ENCODE assay signal across 24 cellular contexts in genomic region chr7:31699050-31699449, GRCh38. TPM values are rescaled to one million over a fixed set of nuclear protein-coding genes. Genes with fewer than 3 reads are reported as not detected.
DNase-seq lines count a peak whose midpoint lies in the region; ATAC-seq, FAIRE-seq and TF ChIP-seq lines count a peak whose summit lies in the region.
"Had no signal": no experiment of that assay in that cellular context is flagged by ENCODE, and none has a peak within 500 bp of the region (broad histone marks: within the 10 kb centered on the region; RNA-seq: fewer than 3 reads in every experiment).

No MANE protein-coding gene starts in this region.

- DNase-seq in Karpas-422 (peak; percentile 44), NOMO-1 treated with DMSO at 0.1 percent for 48 hours (lab: John Stamatoyannopoulos, UW; ENCODE audit: unreplicated experiment) (peak; percentile 97), K562 (ENCODE audit: extremely low read depth in 1 of 4, low spot score in 3 of 4) (no peak), kidney (no peak), progenitor cell of endocrine pancreas (ENCODE audit: low spot score, unreplicated experiment) (no peak), GF-D8 (lab: John Stamatoyannopoulos, UW) (no peak)
- no peak for DNase-seq in naive thymus-derived CD4-positive, alpha-beta T cell
- DNase-seq: BE2C, DMS79, MM.1S, NCI-H1694, NCI-H2081, NCI-H2171, NCI-H524 treated with DMSO at 0.1 percent for 48 hours, NCI-H82, PC-3, Right ventricle myocardium superior had no signal

- no TSS peak for BruUV-seq in K562 (replicated peaks; lab: Mats Ljungman, UMichigan)

- intact Hi-C loops in K562 (cut with micrococcal nuclease): no loop called here
- intact Hi-C loops in naive thymus-derived CD4-positive, alpha-beta T cell (cut with micrococcal nuclease): no loop called here
- intact Hi-C loops in kidney (cut with DNase I): no loop called here

- no peak for TF ChIP-seq RAD21 in K562 (CRISPR knock-in tag; conservative IDR thresholded peaks at IDR 0.05 in 1 of 2, IDR thresholded peaks at IDR 0.05 in 1 of 2)

- no peak for FAIRE-seq in K562 (lab: Jason Lieb, UNC)
- no peak for FAIRE-seq in kidney (lab: Jason Lieb, UNC)
- FAIRE-seq: A549, GM12892, GM18507, H1 had no signal

- no peaks in the 10 kb centered on the region for H3K79me2 ChIP-seq in Karpas-422 (ENCODE audit: low read length)
- H3K79me2 ChIP-seq in K562 (ENCODE audit: control insufficient read depth, insufficient read depth, low read length): no peaks in the 10 kb centered on the region

- H3K9ac ChIP-seq in Karpas-422 (ENCODE audit: low read length) (no peak overlapping the region), K562 (ENCODE audit: insufficient read depth in 1 of 2, low read depth in 2 of 2, low read length in 2 of 2) (no peak overlapping the region), kidney (ENCODE audit: low read length in 2 of 2) (no peak overlapping the region)

- peaks cover 0 to 7% (median 0%) of the 10 kb centered on the region in 5 donors for H3K27me3 Mint-ChIP-seq in naive thymus-derived CD4-positive, alpha-beta T cell
- H3K27me3 Mint-ChIP-seq in progenitor cell of endocrine pancreas: peaks cover 18% of the 10 kb centered on the region

- H2AFZ ChIP-seq in Karpas-422 (ENCODE audit: low read length) (no peak overlapping the region), K562 (ENCODE audit: low read depth, low read length) (no peak overlapping the region)

- no peak for TF ChIP-seq EP300 in K562 (IDR thresholded peaks at IDR 0.05; ENCODE audit: low read length)

- H3K36me3 ChIP-seq in Karpas-422 (ENCODE audit: insufficient read depth, low read length): no peaks in the 10 kb centered on the region
- H3K36me3 ChIP-seq in K562 (ENCODE audit: control insufficient read depth, insufficient read depth, low read length): no peaks in the 10 kb centered on the region
- no peaks in the 10 kb centered on the region for H3K36me3 ChIP-seq in naive thymus-derived CD4-positive, alpha-beta T cell (ENCODE audit: control insufficient read depth in 2 of 3, insufficient read depth in 3 of 3, low read length in 3 of 3)
- H3K36me3 ChIP-seq in kidney (ENCODE audit: control insufficient read depth in 1 of 2, insufficient read depth in 2 of 2, low read length in 2 of 2): no peaks in the 10 kb centered on the region
- H3K36me3 ChIP-seq: BE2C had no signal

- ATAC-seq in K562 (no peak), HG02798 (IDR thresholded peaks at IDR 0.05; ENCODE audit: poor library complexity, unreplicated experiment) (no peak)
- peak; percentile 76 for ATAC-seq in naive thymus-derived CD4-positive, alpha-beta T cell
- ATAC-seq: A549, PC-3 had no signal

- no peaks in the 10 kb centered on the region for H3K9me2 ChIP-seq in Karpas-422 (replicated peaks; ENCODE audit: insufficient read depth, low read length)

- H3K4me1 Mint-ChIP-seq in naive thymus-derived CD4-positive, alpha-beta T cell: peaks cover 0 to 2% (median 0%) of the 10 kb centered on the region in 7 donors
- no peaks in the 10 kb centered on the region for H3K4me1 Mint-ChIP-seq in progenitor cell of endocrine pancreas (ENCODE audit: low read depth)

- POLR2A ChIA-PET in K562 (lab: Yijun Ruan, JAX): no interaction called here
- POLR2A ChIA-PET in naive thymus-derived CD4-positive, alpha-beta T cell (lab: Charles Lee): no interaction called here

- no peaks in the 10 kb centered on the region for H4K20me1 ChIP-seq in Karpas-422 (ENCODE audit: insufficient read depth, low read depth, low read length)
- no peaks in the 10 kb centered on the region for H4K20me1 ChIP-seq in K562 (replicated peaks; ENCODE audit: control insufficient read depth, insufficient read depth, low read length)

- no peak overlapping the region for H3K27ac Mint-ChIP-seq in naive thymus-derived CD4-positive, alpha-beta T cell
- no peak overlapping the region for H3K27ac Mint-ChIP-seq in progenitor cell of endocrine pancreas

- no peaks in the 10 kb centered on the region for H3K9me1 ChIP-seq in K562 (ENCODE audit: control insufficient read depth, insufficient read depth, low read length)

- H3K27ac ChIP-seq in Karpas-422 (ENCODE audit: low read length) (no peak overlapping the region), K562 (ENCODE audit: extremely low read depth, low read depth, low read length) (no peak overlapping the region), kidney (ENCODE audit: low read depth in 2 of 2, low read length in 2 of 2) (no peak overlapping the region)
- H3K27ac ChIP-seq in naive thymus-derived CD4-positive, alpha-beta T cell (ENCODE audit: low read depth, low read length): no peak overlapping the region
- H3K27ac ChIP-seq: A549 had no signal

- H3K4me1 ChIP-seq in Karpas-422 (ENCODE audit: low read length) (peaks cover 47% of the 10 kb centered on the region), K562 (replicated peaks in 1 of 2; ENCODE audit: control insufficient read depth in 2 of 2, insufficient read depth in 2 of 2, low read length in 2 of 2) (no peaks in the 10 kb centered on the region), kidney (ENCODE audit: control insufficient read depth in 1 of 2, insufficient read depth in 1 of 2, low read depth in 1 of 2, low read length in 2 of 2) (no peaks in the 10 kb centered on the region)
- H3K4me1 ChIP-seq in naive thymus-derived CD4-positive, alpha-beta T cell (ENCODE audit: control insufficient read depth in 2 of 2, insufficient read depth in 2 of 2, low read length in 2 of 2): no peaks in the 10 kb centered on the region
- H3K4me1 ChIP-seq: A549, BE2C had no signal

- TF ChIP-seq CTCF in K562 (IDR thresholded peaks at IDR 0.05 in 2 of 3, conservative IDR thresholded peaks at IDR 0.05 in 1 of 3; ENCODE audit: insufficient read depth in 2 of 3, low read depth in 1 of 3, low read length in 3 of 3) (no peak), kidney (IDR thresholded peaks at IDR 0.05; ENCODE audit: borderline replicate concordance, extremely low read depth, insufficient read depth) (no peak), progenitor cell of endocrine pancreas (IDR thresholded peaks at IDR 0.05; ENCODE audit: unreplicated experiment) (no peak)

- H3K36me3 Mint-ChIP-seq in naive thymus-derived CD4-positive, alpha-beta T cell: no peaks in the 10 kb centered on the region
- no peaks in the 10 kb centered on the region for H3K36me3 Mint-ChIP-seq in progenitor cell of endocrine pancreas (ENCODE audit: insufficient read depth)

- peaks cover 0 to 11% (median 1%) of the 10 kb centered on the region in 11 donors for H3K9me3 Mint-ChIP-seq in naive thymus-derived CD4-positive, alpha-beta T cell
- H3K9me3 Mint-ChIP-seq in progenitor cell of endocrine pancreas (ENCODE audit: low read depth): no peaks in the 10 kb centered on the region

- H3K27me3 ChIP-seq in Karpas-422 (ENCODE audit: low read length) (no peaks in the 10 kb centered on the region), K562 (ENCODE audit: control insufficient read depth in 2 of 2, insufficient read depth in 2 of 2, low read length in 2 of 2) (no peaks in the 10 kb centered on the region)
- no peaks in the 10 kb centered on the region for H3K27me3 ChIP-seq in naive thymus-derived CD4-positive, alpha-beta T cell (ENCODE audit: control insufficient read depth in 2 of 2, insufficient read depth in 2 of 2, low read length in 2 of 2)

- H3K4me2 ChIP-seq in Karpas-422 (ENCODE audit: low read depth, low read length, poor library complexity, severe bottlenecking) (no peak overlapping the region), K562 (ENCODE audit: insufficient read depth, low read length) (no peak overlapping the region)
- H3K4me2 ChIP-seq: A549 had no signal

- CTCF ChIA-PET in K562 (lab: Yijun Ruan, JAX; ENCODE audit: low intra/inter-chr PET ratio): no interaction called here
- CTCF ChIA-PET in naive thymus-derived CD4-positive, alpha-beta T cell (lab: Charles Lee): no interaction called here

- TF ChIP-seq POLR2A in K562 (conservative IDR thresholded peaks at IDR 0.05): no peak

- WGBS in K562 (ENCODE audit: insufficient coverage, low coverage, missing lambda C conversion rate): 0% methylated on average over 2 of the region's 2 CpGs

- H3K4me3 ChIP-seq in Karpas-422 (ENCODE audit: low read length) (no peak overlapping the region), K562 (no peak overlapping the region), kidney (ENCODE audit: low read length in 2 of 2) (no peak overlapping the region)
- H3K4me3 ChIP-seq in naive thymus-derived CD4-positive, alpha-beta T cell (ENCODE audit: low read length): no peak overlapping the region
- H3K4me3 ChIP-seq: A549 had no signal

- H3K9me3 ChIP-seq in Karpas-422 (ENCODE audit: low read length): no peaks in the 10 kb centered on the region
- no peaks in the 10 kb centered on the region for H3K9me3 ChIP-seq in K562 (replicated peaks; ENCODE audit: control insufficient read depth, insufficient read depth, low read depth, low read length)
- no peaks in the 10 kb centered on the region for H3K9me3 ChIP-seq in naive thymus-derived CD4-positive, alpha-beta T cell (ENCODE audit: control insufficient read depth in 2 of 3, low read length in 3 of 3)
- H3K9me3 ChIP-seq in kidney (ENCODE audit: control insufficient read depth in 1 of 2, low read length in 2 of 2): no peaks in the 10 kb centered on the region
- H3K9me3 ChIP-seq: A549, BE2C had no signal

- in situ Hi-C loops in K562 (cut with MboI): no loop called here

- H3K4me3 Mint-ChIP-seq in naive thymus-derived CD4-positive, alpha-beta T cell: no peak overlapping the region
- no peak overlapping the region for H3K4me3 Mint-ChIP-seq in progenitor cell of endocrine pancreas (ENCODE audit: low read depth)

RNA-seq across cellular contexts. Expression of gene PPP1R17, which starts 12.0 kb away (rescaled TPM):
- 0.22 and 7.9 TPM in 2 replicates for total RNA-seq in Karpas-422 (2014; rRNA removed; shearing (Covaris generic); ENCODE audit: low replicate concordance)
- total RNA-seq in K562 (2011; cell fraction: chromatin; rRNA removed; ENCODE audit: low replicate concordance): not detected in 2 replicates
- total RNA-seq in K562 (2011; cell fraction: nucleolus; rRNA removed): not detected in 2 replicates
- total RNA-seq in K562 (2011; cell fraction: nucleoplasm; rRNA removed): not detected in 2 replicates
- total RNA-seq in K562 (2014; rRNA removed) (not detected in 2 replicates), K562 (2014; rRNA removed; fragmentation: Illumina TruSeq; extraction: Trizol) (not detected in 2 replicates), K562 (2015; rRNA removed; fragmentation: Illumina TruSeq; extraction: Trizol) (not detected in 2 replicates), K562 (2021) (not detected in 2 replicates), kidney (not detected), progenitor cell of endocrine pancreas (0.96 and 1.2 TPM in 2 replicates)
- polyA plus RNA-seq in K562 (2011; rRNA removed) (not detected in 2 replicates), K562 (2014; fragmentation: Illumina TruSeq; extraction: Trizol) (not detected in 2 replicates), K562 (2014; fragmentation: Nextera tagmentation; extraction: Ambion mirVana) (not detected), K562 (2014; rRNA removed) (not detected in 2 replicates), kidney (ENCODE audit: insufficient read depth, low read depth, low replicate concordance) (not detected)
- polyA plus RNA-seq in K562 (2011; cell fraction: cytosol; rRNA removed): not detected in 2 replicates
- polyA plus RNA-seq in K562 (2011; cell fraction: nucleus; rRNA removed): not detected in 2 replicates
- polyA plus RNA-seq in K562 (2012): not detected in 2 replicates
- polyA minus RNA-seq in K562 (2011; rRNA and poly(A)+ RNA removed): not detected in 2 replicates
- not detected in 2 replicates for polyA minus RNA-seq in K562 (2011; cell fraction: cytosol; rRNA and poly(A)+ RNA removed)
- polyA minus RNA-seq in K562 (2011; cell fraction: nucleus; rRNA and poly(A)+ RNA removed): not detected in 2 replicates
- total RNA-seq in naive thymus-derived CD4-positive, alpha-beta T cell: 1 to 10 TPM in 1 of 5 experiments, not detected in 4; 1.4 TPM
- not detected for polyA plus RNA-seq in naive thymus-derived CD4-positive, alpha-beta T cell
- total RNA-seq: PC-3, Right ventricle myocardium superior, RPMI7951, SK-MEL-5 had no signal
- polyA plus RNA-seq: A549 had no signal

Comparison
In these comparisons a context has a peak if more than half of its experiments do, and no peak if none do; other contexts are left out.
1. DNase-seq: peak in Karpas-422 (single experiment) and NOMO-1 treated with DMSO at 0.1 percent for 48 hours (single experiment); none in K562 (0 of 4), naive thymus-derived CD4-positive, alpha-beta T cell (0 of 9), kidney (single experiment), progenitor cell of endocrine pancreas (single experiment) and GF-D8 (single experiment).